ENCODE assay signal across 29 cellular contexts in the genomic region with DNA sequence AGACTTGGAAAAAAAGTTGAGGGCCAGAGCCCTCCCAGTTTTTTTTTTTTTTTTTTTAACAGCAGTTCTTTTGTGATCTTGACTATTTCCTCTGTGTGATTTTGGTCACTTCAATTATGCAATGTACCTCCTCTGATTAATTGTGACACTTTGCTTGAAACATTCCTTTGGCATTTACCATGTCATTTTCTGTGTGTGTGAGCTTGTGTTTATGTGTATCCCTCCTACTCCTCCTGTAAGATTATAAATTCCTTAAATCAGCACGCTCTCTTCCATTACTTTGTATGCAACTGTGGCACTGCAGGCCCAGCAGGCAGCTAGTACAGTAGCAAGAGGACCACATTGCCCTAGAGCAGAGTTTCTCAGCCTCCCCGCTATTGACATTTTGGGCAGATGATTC. TPM values are rescaled to one million over a fixed set of nuclear protein-coding genes. Genes with fewer than 3 reads are reported as not detected.
A peak's percentile ranks its signal among the peaks of the same experiment; 100 is the strongest.
DNase-seq lines count a peak whose midpoint lies in the region; ATAC-seq, FAIRE-seq and TF ChIP-seq lines count a peak whose summit lies in the region.
"Had no signal": no experiment of that assay in that cellular context is flagged by ENCODE, and none has a peak within 500 bp of the region (broad histone marks: within the 10 kb centered on the region; RNA-seq: fewer than 3 reads in every experiment).

No MANE protein-coding gene starts in this region.

- FAIRE-seq in HTR-8/SVneo (lab: Jason Lieb, UNC) = peak; percentile 94
- FAIRE-seq: endometrium had no signal

- in situ Hi-C loops in gastrocnemius medialis (cut with MboI; ENCODE audit: low sequenced_read_pairs in 4 of 4) = loop anchor here in 1 of 4 donors (25.0 kb wide), 1 partner anchor 236 kb away; no protein-coding TSS in a partner anchor

- TF ChIP-seq CTCF in brain (conservative IDR thresholded peaks at IDR 0.05) = no peak
- no peak for TF ChIP-seq CTCF in gastrocnemius medialis (IDR thresholded peaks at IDR 0.05 in 4 of 5, conservative IDR thresholded peaks at IDR 0.05 in 1 of 5)

- H3K4me1 ChIP-seq in gastrocnemius medialis = peaks cover 12 to 14% of the 10 kb centered on the region in 2 donors
- H3K4me1 ChIP-seq: neural progenitor cell, parathyroid adenoma, right lobe of liver, SJSA1, tibial artery had no signal

- H3K36me3 ChIP-seq in gastrocnemius medialis = peaks cover 0 to 26% of the 10 kb centered on the region in 2 donors
- H3K36me3 ChIP-seq: neural progenitor cell had no signal

- H3K4me3 ChIP-seq in gastrocnemius medialis = no peak overlapping the region
- H3K4me3 ChIP-seq: neural progenitor cell, right lobe of liver, SJSA1, tibial artery had no signal

- H3K27me3 ChIP-seq in gastrocnemius medialis = no peaks in the 10 kb centered on the region
- H3K27me3 ChIP-seq: neural progenitor cell, right lobe of liver, SJSA1, tibial artery had no signal

- H3K4me1 Mint-ChIP-seq in brain = peaks cover 16% of the 10 kb centered on the region
- H3K4me1 Mint-ChIP-seq: activated CD4-positive, alpha-beta T cell treated with anti-CD3 and anti-CD28 coated beads for 36 hours; activated naive CD4-positive, alpha-beta T cell treated with anti-CD3 and anti-CD28 coated beads, Interleukin-2, amount 50 U/mL, for 24 hours had no signal

- TF ChIP-seq POLR2A in gastrocnemius medialis (IDR thresholded peaks at IDR 0.05) = no peak

- no peaks in the 10 kb centered on the region for H3K27me3 Mint-ChIP-seq in brain
- H3K27me3 Mint-ChIP-seq: activated CD4-positive, alpha-beta T cell treated with anti-CD3 and anti-CD28 coated beads for 36 hours; activated naive CD4-positive, alpha-beta T cell treated with anti-CD3 and anti-CD28 coated beads, Interleukin-2, amount 50 U/mL, for 24 hours had no signal

- H3K27ac ChIP-seq in gastrocnemius medialis = peak overlapping the region; percentile 38 to 66 (median 52)
- H3K27ac ChIP-seq: neural progenitor cell, parathyroid adenoma, right lobe of liver, SJSA1, tibial artery had no signal

- intact Hi-C loops in left cardiac atrium (cut with DNase I) = loop anchor here (10.0 kb wide), 2 partner anchors 72 to 92 kb away; partner anchors contain the start of gene DCAF5 (in 1 of the 2)
- intact Hi-C loops in gastrocnemius medialis (cut with DNase I; ENCODE audit: low total_unique reads) = no loop called here
- intact Hi-C loops in head of caudate nucleus (cut with DNase I) = no loop called here

- peak overlapping the region in 3 of 5 experiments; percentile 7 to 29 (median 18) for H3K27ac Mint-ChIP-seq in brain
- H3K27ac Mint-ChIP-seq: activated CD4-positive, alpha-beta T cell treated with anti-CD3 and anti-CD28 coated beads for 36 hours; activated CD8-positive, alpha-beta T cell treated with anti-CD3 and anti-CD28 coated beads, Interleukin-2, amount 10 ng/mL, durations not matched to agents 7 days and 5 days; activated naive CD4-positive, alpha-beta T cell treated with anti-CD3 and anti-CD28 coated beads, Interleukin-2, amount 50 U/mL, for 24 hours; HFFc6; neural progenitor cell had no signal

- H3K4me3 Mint-ChIP-seq in brain = peak overlapping the region in 1 of 5 experiments; percentile 4
- H3K4me3 Mint-ChIP-seq: activated CD4-positive, alpha-beta T cell treated with anti-CD3 and anti-CD28 coated beads for 36 hours; activated CD8-positive, alpha-beta T cell treated with anti-CD3 and anti-CD28 coated beads, Interleukin-2, amount 10 ng/mL, durations not matched to agents 7 days and 5 days; activated naive CD4-positive, alpha-beta T cell treated with anti-CD3 and anti-CD28 coated beads, Interleukin-2, amount 50 U/mL, for 24 hours; HFFc6; neural progenitor cell had no signal

- ATAC-seq in left cardiac atrium (peak; percentile 10 to 13), gastrocnemius medialis (no peak)
- ATAC-seq: activated CD4-positive, alpha-beta T cell treated with anti-CD3 and anti-CD28 coated beads for 36 hours; activated CD8-positive, alpha-beta T cell treated with anti-CD3 and anti-CD28 coated beads, Interleukin-2, amount 10 ng/mL, durations not matched to agents 7 days and 5 days had no signal

- no peaks in the 10 kb centered on the region for H3K9me3 Mint-ChIP-seq in brain
- H3K9me3 Mint-ChIP-seq: activated naive CD4-positive, alpha-beta T cell treated with anti-CD3 and anti-CD28 coated beads, Interleukin-2, amount 50 U/mL, for 24 hours; HFFc6; neural progenitor cell had no signal

- no peaks in the 10 kb centered on the region for H3K9me3 ChIP-seq in gastrocnemius medialis
- H3K9me3 ChIP-seq: right lobe of liver, SJSA1, tibial artery had no signal

- DNase-seq in HTR-8/SVneo (ENCODE audit: insufficient read length, low spot score) (no peak), left cardiac atrium (no peak), gastrocnemius medialis (no peak), DMS79 (lab: John Stamatoyannopoulos, UW) (no peak), medulla oblongata (ENCODE audit: extremely low spot score) (no peak), head of caudate nucleus (no peak)
- DNase-seq: activated CD4-positive, alpha-beta T cell treated with anti-CD3 and anti-CD28 coated beads for 36 hours; activated CD8-positive, alpha-beta T cell treated with anti-CD3 and anti-CD28 coated beads, Interleukin-2, amount 10 ng/mL, durations not matched to agents 7 days and 5 days; aorta; Calu3; DMS79 treated with DMSO at 0.1 percent for 48 hours; GF-D8; GOT3; HFFc6; NCI-H1048; NCI-H1694 treated with DMSO at 0.1 percent for 48 hours; NCI-H446 treated with DMSO at 0.1 percent for 48 hours; NCI-H774; right lobe of liver; stimulated activated CD4-positive, alpha-beta T cell treated with anti-CD3 and anti-CD28 coated beads, Interleukin-12 subunit alpha, Interleukin-12 subunit beta, amount 100 ng/mL, for 4 hours; stimulated activated CD4-positive, alpha-beta T cell treated with anti-CD3 and anti-CD28 coated beads, Interleukin-2, amount 100 ng/mL, for 48 hours; T-helper 9 cell; tibial artery had no signal

- H3K36me3 Mint-ChIP-seq in brain = peaks cover 45% of the 10 kb centered on the region

RNA-seq across cellular contexts. Expression of gene GALNT16, which starts 33.2 kb away (rescaled TPM):
- polyA plus RNA-seq in brain (ENCODE audit: insufficient read depth, low read depth, low replicate concordance) = 16.2 TPM
- total RNA-seq in left cardiac atrium (10 to 100 TPM; 28.8 to 50.0 TPM), gastrocnemius medialis (1 to 10 TPM in 2 of 4 donors, under 1 TPM in 2; 0.15 to 2.7 (median 1.7) TPM)
- total RNA-seq: activated CD8-positive, alpha-beta T cell treated with anti-CD3 and anti-CD28 coated beads, Interleukin-2, amount 10 ng/mL, durations not matched to agents 7 days and 5 days had no signal

RNA-seq across cellular contexts. Expression of gene EXD2, which starts 35.4 kb away (rescaled TPM):
- 44.0 TPM for polyA plus RNA-seq in brain (ENCODE audit: insufficient read depth, low read depth, low replicate concordance)
- total RNA-seq in left cardiac atrium (10 to 100 TPM; 15.8 to 17.1 TPM), gastrocnemius medialis (10 to 100 TPM; 13.7 to 19.7 (median 16.5) TPM)

Comparison
In these comparisons a context has a peak if more than half of its experiments do, and no peak if none do; other contexts are left out.
1. ATAC-seq: peak in left cardiac atrium (2 of 2); none in gastrocnemius medialis (0 of 2).
2. RNA of gene GALNT16, which starts 33.2 kb away (total RNA-seq): 28.8 to 50.0 TPM in left cardiac atrium; 0.15 to 2.7 TPM in gastrocnemius medialis; every median in the first group is over 4 times any median in the second.
3. intact Hi-C loops: an anchor here in left cardiac atrium (10.0 kb wide); none called in gastrocnemius medialis and head of caudate nucleus.